ENCODE assay signal across 9 cellular contexts in the genomic region with DNA sequence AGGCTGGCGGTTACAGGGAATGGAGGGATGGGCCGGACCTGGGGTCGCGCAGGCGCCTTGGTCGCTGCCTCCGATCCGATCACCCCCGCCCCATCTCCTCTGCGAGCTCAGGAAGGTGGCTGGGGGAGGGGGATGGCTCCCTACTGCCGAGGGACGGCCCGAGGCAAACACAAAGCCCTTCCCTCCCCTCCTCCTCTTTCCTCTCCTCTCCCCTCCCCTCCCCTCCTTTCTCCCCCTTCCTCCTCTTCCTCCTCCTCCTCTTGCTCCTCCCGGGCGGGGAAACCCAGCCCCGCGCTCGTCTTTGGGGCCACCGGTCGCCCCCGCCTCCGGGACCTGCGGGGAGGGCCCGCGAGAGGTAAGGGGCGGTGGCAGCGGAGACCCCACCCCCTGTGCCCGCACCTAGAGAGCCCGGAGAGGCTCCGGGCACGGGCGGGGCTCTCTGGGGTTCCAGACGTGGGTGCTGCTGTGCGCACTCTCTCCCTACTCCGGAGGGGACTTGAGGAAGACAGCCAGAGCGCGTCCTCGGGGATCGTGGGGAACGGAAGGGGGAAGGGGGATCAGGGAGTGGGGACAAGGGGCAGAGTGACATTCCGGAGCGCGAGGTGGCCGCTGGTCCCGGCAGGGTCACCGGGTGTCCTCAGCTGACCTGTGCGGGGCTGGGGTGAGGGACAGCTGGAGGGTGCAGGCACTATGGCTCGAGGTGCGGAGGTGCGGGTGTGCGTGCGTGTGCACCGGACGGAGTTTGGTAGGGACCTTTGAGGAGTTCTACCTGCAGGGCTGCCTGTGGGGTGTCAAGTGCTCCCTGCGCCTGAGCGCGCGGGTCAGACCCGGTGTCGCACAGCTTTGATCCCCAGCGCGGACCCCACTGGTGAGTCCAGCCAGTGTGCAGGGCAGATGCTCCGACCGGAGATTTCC. TPM values are rescaled to one million over a fixed set of nuclear protein-coding genes. Genes with fewer than 3 reads are reported as not detected.
DNase-seq lines count a peak whose midpoint lies in the region; ATAC-seq and TF ChIP-seq lines count a peak whose summit lies in the region.
"Had no signal": no experiment of that assay in that cellular context is flagged by ENCODE, and none has a peak within 500 bp of the region (broad histone marks: within the 10 kb centered on the region; RNA-seq: fewer than 3 reads in every experiment).

A gene with protein sequence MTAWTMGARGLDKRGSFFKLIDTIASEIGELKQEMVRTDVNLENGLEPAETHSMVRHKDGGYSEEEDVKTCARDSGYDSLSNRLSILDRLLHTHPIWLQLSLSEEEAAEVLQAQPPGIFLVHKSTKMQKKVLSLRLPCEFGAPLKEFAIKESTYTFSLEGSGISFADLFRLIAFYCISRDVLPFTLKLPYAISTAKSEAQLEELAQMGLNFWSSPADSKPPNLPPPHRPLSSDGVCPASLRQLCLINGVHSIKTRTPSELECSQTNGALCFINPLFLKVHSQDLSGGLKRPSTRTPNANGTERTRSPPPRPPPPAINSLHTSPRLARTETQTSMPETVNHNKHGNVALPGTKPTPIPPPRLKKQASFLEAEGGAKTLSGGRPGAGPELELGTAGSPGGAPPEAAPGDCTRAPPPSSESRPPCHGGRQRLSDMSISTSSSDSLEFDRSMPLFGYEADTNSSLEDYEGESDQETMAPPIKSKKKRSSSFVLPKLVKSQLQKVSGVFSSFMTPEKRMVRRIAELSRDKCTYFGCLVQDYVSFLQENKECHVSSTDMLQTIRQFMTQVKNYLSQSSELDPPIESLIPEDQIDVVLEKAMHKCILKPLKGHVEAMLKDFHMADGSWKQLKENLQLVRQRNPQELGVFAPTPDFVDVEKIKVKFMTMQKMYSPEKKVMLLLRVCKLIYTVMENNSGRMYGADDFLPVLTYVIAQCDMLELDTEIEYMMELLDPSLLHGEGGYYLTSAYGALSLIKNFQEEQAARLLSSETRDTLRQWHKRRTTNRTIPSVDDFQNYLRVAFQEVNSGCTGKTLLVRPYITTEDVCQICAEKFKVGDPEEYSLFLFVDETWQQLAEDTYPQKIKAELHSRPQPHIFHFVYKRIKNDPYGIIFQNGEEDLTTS (plus strand): TSS at position 286 of the 915 bp plus-strand sequence. CDS start 131,344 bp downstream, outside the sequence.

- DNase-seq in SIG-M5 treated with dmso at 0.1 percent for 504 hours (lab: John Stamatoyannopoulos, UW; ENCODE audit: unreplicated experiment) (peak; percentile 65), SIG-M5 (lab: John Stamatoyannopoulos, UW) (no peak), NCI-H2171 treated with DMSO at 0.1 percent for 48 hours (lab: John Stamatoyannopoulos, UW) (peak; percentile 98), anterior cingulate cortex (lab: John Stamatoyannopoulos, UW) (peak in 51 of 58 donors; percentile 12 to 85 (median 67)), left cardiac atrium (peak; percentile 92), omental fat pad (ENCODE audit: low spot score) (peak; percentile 51)
- DNase-seq: DND-41 had no signal

- intact Hi-C loops in left cardiac atrium (cut with DNase I), result loop anchor here in 1 of 2 donors (2.0 kb wide), 1 partner anchor 67 kb away; no protein-coding TSS in a partner anchor

- no peak for TF ChIP-seq CTCF in omental fat pad (IDR thresholded peaks at IDR 0.05)

- peak; percentile 89 to 91 for ATAC-seq in left cardiac atrium
- peak; percentile 88 for ATAC-seq in omental fat pad (ENCODE audit: low FRiP score)
- no peak for ATAC-seq in GM18502 (IDR thresholded peaks at IDR 0.05; ENCODE audit: poor library complexity, unreplicated experiment)
- no peak for ATAC-seq in GM19455 (IDR thresholded peaks at IDR 0.05; ENCODE audit: unreplicated experiment)

RNA-seq across cellular contexts. Expression of the gene that starts here (rescaled TPM):
- total RNA-seq in left cardiac atrium (10 to 100 TPM; 43.9 to 50.1 TPM), omental fat pad (100 to 1,000 TPM in 1 of 4 donors, 10 to 100 TPM in 3; 40.2 to 117 (median 73.6) TPM)

Comparison
In these comparisons a context has a peak if more than half of its experiments do, and no peak if none do; other contexts are left out.
1. ATAC-seq: peak in left cardiac atrium (2 of 2) and omental fat pad (single experiment); none in GM18502 (single experiment) and GM19455 (single experiment).